1 cellular context compared by ENCODE assay signal in genomic region chr6:3288711-3289663, GRCh38.
TF ChIP-seq lines count a peak whose summit lies in the region.

No MANE protein-coding gene starts in this region.

TF ChIP-seq in H1, 55 proteins besides CTCF, POLR2A, EP300 and RAD21:
- no peak for TF ChIP-seq MAFK (IDR thresholded peaks at IDR 0.05; ENCODE audit: low read depth, low read length)
- TF ChIP-seq KDM4A (IDR thresholded peaks at IDR 0.05; ENCODE audit: low read depth, low read length, severe bottlenecking): no peak
- TF ChIP-seq CHD1 (IDR thresholded peaks at IDR 0.05; ENCODE audit: low read depth, low read length): no peak
- no peak for TF ChIP-seq SIRT6 (IDR thresholded peaks at IDR 0.05; ENCODE audit: low read length)
- TF ChIP-seq TBP (IDR thresholded peaks at IDR 0.05; ENCODE audit: low read depth, low read length): no peak
- TF ChIP-seq KDM5A (IDR thresholded peaks at IDR 0.05; ENCODE audit: low read length): no peak
- no peak for TF ChIP-seq SP2 (IDR thresholded peaks at IDR 0.05; ENCODE audit: low read length)
- no peak for TF ChIP-seq JUND (IDR thresholded peaks at IDR 0.05; ENCODE audit: low read length)
- TF ChIP-seq SIX5 (IDR thresholded peaks at IDR 0.05; ENCODE audit: low read depth, low read length): no peak
- TF ChIP-seq CHD7 (IDR thresholded peaks at IDR 0.05; ENCODE audit: insufficient replicate concordance, low read length): no peak
- TF ChIP-seq RXRA (IDR thresholded peaks at IDR 0.05; ENCODE audit: insufficient read depth, low read depth, low read length): no peak
- no peak for TF ChIP-seq KDM1A (IDR thresholded peaks at IDR 0.05; ENCODE audit: borderline replicate concordance, low read length)
